In genomic region chr1:20697560-20697959, GRCh38 we compare ENCODE assay signal across 1 cellular context.
TF ChIP-seq lines count a peak whose summit lies in the region.

No MANE protein-coding gene starts in this region.

TF ChIP-seq in GM23338, 12 proteins besides CTCF, POLR2A, EP300 and RAD21 (continued from another document):
- TF ChIP-seq ZNF462 (CRISPR knock-in tag; IDR thresholded peaks at IDR 0.05) (no peak), NANOG (IDR thresholded peaks at IDR 0.05; ENCODE audit: borderline replicate concordance) (no peak), ETS1 (IDR thresholded peaks at IDR 0.05) (no peak), ZNF331 (CRISPR knock-in tag; IDR thresholded peaks at IDR 0.05; ENCODE audit: low read depth) (no peak), CREB1 (CRISPR knock-in tag; IDR thresholded peaks at IDR 0.05; ENCODE audit: low read depth) (no peak), ZNF114 (CRISPR knock-in tag; IDR thresholded peaks at IDR 0.05) (no peak)
